10 cellular contexts compared by ENCODE assay signal in the genomic region with DNA sequence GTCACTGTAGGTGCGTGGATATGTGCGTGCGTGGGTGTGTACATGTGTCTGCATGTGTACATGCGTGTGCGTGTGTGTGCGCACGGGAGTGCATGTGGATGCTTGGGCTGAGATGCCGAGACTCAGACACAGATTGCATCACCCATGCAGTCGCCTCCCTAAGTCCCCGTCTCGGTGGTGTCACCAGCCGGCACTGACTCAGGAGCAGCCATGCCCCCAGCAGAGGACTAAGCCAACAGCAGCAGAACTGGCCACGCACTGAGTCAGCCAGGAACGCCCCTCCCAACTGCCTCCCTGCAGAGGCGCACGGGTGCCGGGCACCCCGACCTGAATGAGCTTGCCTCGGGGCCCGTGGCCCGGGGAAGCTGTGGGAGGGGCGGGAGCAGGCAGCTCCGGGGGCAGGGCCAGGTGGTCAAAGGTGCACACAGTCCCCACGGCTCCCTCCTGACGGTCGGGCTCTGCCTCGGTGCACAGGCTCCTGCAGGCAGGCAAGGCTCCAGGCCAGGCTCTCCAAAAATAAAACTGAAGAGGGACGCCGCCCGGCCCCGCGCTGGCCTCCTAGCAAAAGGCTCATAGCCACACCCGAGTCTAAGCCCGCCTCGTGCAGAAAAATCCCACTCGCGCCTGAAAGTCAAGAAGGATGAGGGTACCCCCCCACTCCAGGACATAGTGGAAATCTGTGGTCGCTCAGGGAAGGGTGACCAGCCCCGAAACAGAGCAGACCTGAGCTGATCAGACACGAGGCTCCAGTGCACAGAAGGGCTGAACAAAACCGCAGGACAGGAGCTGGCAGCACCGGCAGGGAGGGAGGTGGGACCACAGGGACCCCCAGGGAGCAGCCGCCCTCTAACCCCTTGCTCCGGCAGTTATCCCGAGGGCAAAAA. TPM values are rescaled to one million over a fixed set of nuclear protein-coding genes. Genes with fewer than 3 reads are reported as not detected.
DNase-seq lines count a peak whose midpoint lies in the region; ATAC-seq and TF ChIP-seq lines count a peak whose summit lies in the region.
"Had no signal": no experiment of that assay in that cellular context is flagged by ENCODE, and none has a peak within 500 bp of the region (broad histone marks: within the 10 kb centered on the region; RNA-seq: fewer than 3 reads in every experiment).

No MANE protein-coding gene starts in this region.

- no peaks in the 10 kb centered on the region for H3K4me1 ChIP-seq in mucosa of descending colon (ENCODE audit: low read depth)
- H3K4me1 ChIP-seq: pancreas had no signal

- DNase-seq in AG20443 (ENCODE audit: low spot score) (peak; percentile 82), MV-4-11 (lab: John Stamatoyannopoulos, UW) (peak; percentile 98), choroid plexus epithelial cell (ENCODE audit: low read depth) (peak; percentile 60), mucosa of descending colon (no peak), SKM-1 (lab: John Stamatoyannopoulos, UW; ENCODE audit: unreplicated experiment) (no peak), GM10266 (ENCODE audit: extremely low spot score) (no peak), putamen (ENCODE audit: low spot score) (no peak)
- DNase-seq in activated CD8-positive, alpha-beta memory T cell treated with anti-CD3 and anti-CD28 coated beads, Interleukin-2, amount 50 U/mL, for 48 hours: no peak
- DNase-seq: KG1 had no signal

- TF ChIP-seq CTCF in choroid plexus epithelial cell (conservative IDR thresholded peaks at IDR 0.05; ENCODE audit: low read depth, low read length) (no peak), mucosa of descending colon (IDR thresholded peaks at IDR 0.05) (no peak), GM10266 (IDR thresholded peaks at IDR 0.05; ENCODE audit: control insufficient read depth, insufficient read depth, low read depth, missing control alignments) (no peak)

- intact Hi-C loops in mucosa of descending colon (cut with DNase I, micrococcal nuclease): no loop called here

- H3K9me3 ChIP-seq in mucosa of descending colon: no peaks in the 10 kb centered on the region
- H3K9me3 ChIP-seq: pancreas had no signal

- peak; percentile 31 for ATAC-seq in mucosa of descending colon

- H3K4me3 ChIP-seq in choroid plexus epithelial cell (ENCODE audit: low read depth, low read length) (peak overlapping the region; percentile 34), mucosa of descending colon (no peak overlapping the region)
- H3K4me3 ChIP-seq: pancreas had no signal

- no peaks in the 10 kb centered on the region for H3K36me3 ChIP-seq in mucosa of descending colon (ENCODE audit: low read depth)
- H3K36me3 ChIP-seq: pancreas had no signal

RNA-seq across cellular contexts. Expression of gene GADD45B, which starts 49.2 kb away (rescaled TPM):
- 10 to 100 TPM; 30.6 to 45.5 (median 35.9) TPM for total RNA-seq in mucosa of descending colon

Comparison
In these comparisons a context has a peak if more than half of its experiments do, and no peak if none do; other contexts are left out.
1. DNase-seq: peak in AG20443 (single experiment), MV-4-11 (single experiment) and choroid plexus epithelial cell (single experiment); none in mucosa of descending colon (0 of 3), SKM-1 (single experiment), GM10266 (single experiment), activated CD8-positive, alpha-beta memory T cell treated with anti-CD3 and anti-CD28 coated beads, Interleukin-2, amount 50 U/mL, for 48 hours (single experiment) and putamen (single experiment).